In genomic region chr7:112185005-112185834, GRCh38 we compare ENCODE assay signal across 1 cellular context.
TF ChIP-seq lines count a peak whose summit lies in the region.

No MANE protein-coding gene starts in this region.

TF ChIP-seq in GM12878, 131 proteins besides CTCF, POLR2A, EP300 and RAD21:
- no peak for TF ChIP-seq RELB (IDR thresholded peaks at IDR 0.05; ENCODE audit: low read depth)
- TF ChIP-seq HDGF (IDR thresholded peaks at IDR 0.05) = no peak
- no peak for TF ChIP-seq SUPT20H (IDR thresholded peaks at IDR 0.05; ENCODE audit: borderline replicate concordance, control insufficient read depth, low read depth, low read length)
- no peak for TF ChIP-seq ZSCAN29 (IDR thresholded peaks at IDR 0.05)
- peak; percentile 77 for TF ChIP-seq PKNOX1 (IDR thresholded peaks at IDR 0.05)
- no peak for TF ChIP-seq CEBPB (IDR thresholded peaks at IDR 0.05; ENCODE audit: borderline replicate concordance in 1 of 2, low read depth in 2 of 2, low read length in 2 of 2)
- TF ChIP-seq IKZF2 (IDR thresholded peaks at IDR 0.05) = no peak
- no peak for TF ChIP-seq CBX3 (IDR thresholded peaks at IDR 0.05; ENCODE audit: borderline replicate concordance, low read depth)
- TF ChIP-seq GATAD2B (conservative IDR thresholded peaks at IDR 0.05; ENCODE audit: low read depth) = no peak
